7 cellular contexts compared by ENCODE assay signal in genomic region chrX:135931644-135932487, GRCh38. TPM values are rescaled to one million over a fixed set of nuclear protein-coding genes. Genes with fewer than 3 reads are reported as not detected.
A peak's percentile ranks its signal among the peaks of the same experiment; 100 is the strongest.
DNase-seq lines count a peak whose midpoint lies in the region; ATAC-seq and TF ChIP-seq lines count a peak whose summit lies in the region.

No MANE protein-coding gene starts in this region.

- no peak overlapping the region for H3K27ac Mint-ChIP-seq in activated naive CD4-positive, alpha-beta T cell treated with anti-CD3 and anti-CD28 coated beads, Interleukin-2, amount 50 U/mL, for 72 hours

- ATAC-seq in HG03342 (IDR thresholded peaks at IDR 0.05; ENCODE audit: unreplicated experiment), result peak; percentile 74
- ATAC-seq in activated naive CD4-positive, alpha-beta T cell treated with anti-CD3 and anti-CD28 coated beads, Interleukin-2, amount 50 U/mL, for 72 hours, result peak; percentile 49 to 59
- ATAC-seq in HG02981 (IDR thresholded peaks at IDR 0.05; ENCODE audit: unreplicated experiment), result no peak

- no peaks in the 10 kb centered on the region for H3K36me3 Mint-ChIP-seq in activated naive CD4-positive, alpha-beta T cell treated with anti-CD3 and anti-CD28 coated beads, Interleukin-2, amount 50 U/mL, for 72 hours

- no peak overlapping the region for H3K27ac ChIP-seq in RWPE1

- DNase-seq in GM12864 (ENCODE audit: low read depth), result peak; percentile 3
- peak; percentile 13 for DNase-seq in RWPE1 (ENCODE audit: low spot score)
- peak in 1 of 2 donors; percentile 29 for DNase-seq in activated naive CD4-positive, alpha-beta T cell treated with anti-CD3 and anti-CD28 coated beads, Interleukin-2, amount 50 U/mL, for 72 hours (ENCODE audit: low spot score in 2 of 2)
- DNase-seq in hypothalamus (lab: John Stamatoyannopoulos, UW), result peak in 29 of 51 donors; percentile 0 to 55 (median 8)
- peak; percentile 2 to 22 for DNase-seq in stimulated activated CD4-positive, alpha-beta T cell treated with anti-CD3 and anti-CD28 coated beads, Interleukin-15, amount 100 ng/mL, for 48 hours (ENCODE audit: low read depth in 2 of 2)

- POLR2A ChIA-PET in RWPE1 (lab: Yijun Ruan, JAX; ENCODE audit: low non-redundant PET), result no interaction called here

- TF ChIP-seq CTCF in GM12864 (IDR thresholded peaks at IDR 0.05; ENCODE audit: low read depth, low read length, missing control alignments) (peak; percentile 69), RWPE1 (conservative IDR thresholded peaks at IDR 0.05; ENCODE audit: low read depth) (peak; percentile 62)

- H3K4me3 ChIP-seq in GM12864 (ENCODE audit: low read depth, low read length), result no peak overlapping the region

- no peaks in the 10 kb centered on the region for H3K9me3 Mint-ChIP-seq in activated naive CD4-positive, alpha-beta T cell treated with anti-CD3 and anti-CD28 coated beads, Interleukin-2, amount 50 U/mL, for 72 hours

- CTCF ChIA-PET in RWPE1 (lab: Yijun Ruan, JAX), result interaction anchor here (0.5 to 0.8 kb wide), 5 partner anchors 9 to 1909 kb away, joined by 3 to 8 read pairs (median 3); no protein-coding TSS in a partner anchor

RNA-seq across cellular contexts. Expression of gene SAGE1, which starts 38.4 kb away (rescaled TPM):
- total RNA-seq in activated naive CD4-positive, alpha-beta T cell treated with anti-CD3 and anti-CD28 coated beads, Interleukin-2, amount 50 U/mL, for 72 hours, result not detected

RNA-seq across cellular contexts. Expression of gene CT45A10, which starts 38.6 kb away (rescaled TPM):
- total RNA-seq in activated naive CD4-positive, alpha-beta T cell treated with anti-CD3 and anti-CD28 coated beads, Interleukin-2, amount 50 U/mL, for 72 hours, result not detected

RNA-seq across cellular contexts. Expression of gene MMGT1, which starts 41.9 kb away (rescaled TPM):
- total RNA-seq in activated naive CD4-positive, alpha-beta T cell treated with anti-CD3 and anti-CD28 coated beads, Interleukin-2, amount 50 U/mL, for 72 hours, result 10 to 100 TPM; 12.4 to 20.1 TPM

RNA-seq across cellular contexts. Expression of gene SLC9A6, which starts 53.4 kb away (rescaled TPM):
- total RNA-seq in activated naive CD4-positive, alpha-beta T cell treated with anti-CD3 and anti-CD28 coated beads, Interleukin-2, amount 50 U/mL, for 72 hours, result 10 to 100 TPM; 11.3 to 12.5 TPM
